10 cellular contexts compared by ENCODE assay signal in genomic region chr4:147547314-147548056, GRCh38.
DNase-seq lines count a peak whose midpoint lies in the region; ATAC-seq and TF ChIP-seq lines count a peak whose summit lies in the region.
"Had no signal": no experiment of that assay in that cellular context is flagged by ENCODE, and none has a peak within 500 bp of the region (broad histone marks: within the 10 kb centered on the region; RNA-seq: fewer than 3 reads in every experiment).

No MANE protein-coding gene starts in this region.

- TF ChIP-seq CTCF in GM12873 (IDR thresholded peaks at IDR 0.05; ENCODE audit: insufficient read depth, low read depth, low read length, missing control alignments) (peak; percentile 8), HFFc6 (IDR thresholded peaks at IDR 0.05) (no peak), ascending aorta (IDR thresholded peaks at IDR 0.05) (no peak), nephron (IDR thresholded peaks at IDR 0.05; ENCODE audit: unreplicated experiment in 3 of 3) (no peak), OCI-LY7 (conservative IDR thresholded peaks at IDR 0.05; ENCODE audit: low read length) (no peak), gastroesophageal sphincter (IDR thresholded peaks at IDR 0.05) (no peak)

- TF ChIP-seq EP300 in gastroesophageal sphincter (IDR thresholded peaks at IDR 0.05): no peak

- H3K4me1 Mint-ChIP-seq in HFFc6 (ENCODE audit: low read depth) (peaks cover 75% of the 10 kb centered on the region), nephron (peaks cover 11% of the 10 kb centered on the region)

- H3K27ac ChIP-seq in ascending aorta (peak overlapping the region; percentile 57 to 69), OCI-LY7 (ENCODE audit: low read depth, low read length, poor library complexity, severe bottlenecking) (no peak overlapping the region), gastroesophageal sphincter (no peak overlapping the region)

- DNase-seq in HFFc6 (peak; percentile 32), ascending aorta (ENCODE audit: low spot score in 2 of 2) (no peak), OCI-LY7 (ENCODE audit: low spot score) (no peak), HPDE6-E6E7 (ENCODE audit: extremely low spot score) (no peak)
- DNase-seq: activated naive CD4-positive, alpha-beta T cell treated with anti-CD3 and anti-CD28 coated beads, Interleukin-2, amount 10 ng/mL, durations not matched to agents 7 days and 5 days; NCI-H1092 had no signal

- H3K27ac Mint-ChIP-seq in HFFc6: peak overlapping the region; percentile 92
- peak overlapping the region in 2 of 3 experiments; percentile 23 to 53 for H3K27ac Mint-ChIP-seq in nephron
- H3K27ac Mint-ChIP-seq: activated naive CD4-positive, alpha-beta T cell treated with anti-CD3 and anti-CD28 coated beads, Interleukin-2, amount 10 ng/mL, durations not matched to agents 7 days and 5 days had no signal

- no peak overlapping the region for H3K4me2 ChIP-seq in OCI-LY7 (ENCODE audit: low read length)

- no peak overlapping the region for H2AFZ ChIP-seq in OCI-LY7 (ENCODE audit: low read length)

- H3K4me3 ChIP-seq in ascending aorta (no peak overlapping the region), OCI-LY7 (ENCODE audit: low read depth, low read length, poor library complexity, severe bottlenecking) (no peak overlapping the region), gastroesophageal sphincter (no peak overlapping the region)

- H3K27me3 Mint-ChIP-seq in HFFc6 (ENCODE audit: insufficient read depth) (no peaks in the 10 kb centered on the region; the same call in none of the 2 replicates), nephron (ENCODE audit: low read depth) (no peaks in the 10 kb centered on the region)

- intact Hi-C loops in ascending aorta (cut with DNase I) (no loop called here), OCI-LY7 (cut with micrococcal nuclease; ENCODE audit: unreplicated experiment) (no loop called here)

- TF ChIP-seq POLR2A in gastroesophageal sphincter (IDR thresholded peaks at IDR 0.05): no peak

- no peaks in the 10 kb centered on the region for H4K20me1 ChIP-seq in OCI-LY7 (ENCODE audit: insufficient read depth, low read length)

- H3K9me3 Mint-ChIP-seq in HFFc6 (no peaks in the 10 kb centered on the region), nephron (peaks cover 14% of the 10 kb centered on the region)
- H3K9me3 Mint-ChIP-seq: activated naive CD4-positive, alpha-beta T cell treated with anti-CD3 and anti-CD28 coated beads, Interleukin-2, amount 10 ng/mL, durations not matched to agents 7 days and 5 days had no signal

- POLR2A ChIA-PET in OCI-LY7 (lab: Charles Lee): interaction anchor here (0.6 kb wide), 1 partner anchor 49 kb away, joined by 3 read pairs; no protein-coding TSS in a partner anchor

- ATAC-seq in GM19467 (IDR thresholded peaks at IDR 0.05; ENCODE audit: unreplicated experiment) (no peak), gastroesophageal sphincter (no peak)

- H3K27me3 ChIP-seq in ascending aorta (no peaks in the 10 kb centered on the region), gastroesophageal sphincter (no peaks in the 10 kb centered on the region)

- peak overlapping the region; percentile 10 for H3K4me3 Mint-ChIP-seq in HFFc6
- H3K4me3 Mint-ChIP-seq in nephron: no peak overlapping the region
- H3K4me3 Mint-ChIP-seq: activated naive CD4-positive, alpha-beta T cell treated with anti-CD3 and anti-CD28 coated beads, Interleukin-2, amount 10 ng/mL, durations not matched to agents 7 days and 5 days had no signal

- BruUV-seq in OCI-LY7 (replicated peaks; lab: Mats Ljungman, UMichigan): no TSS peak

- H3K36me3 Mint-ChIP-seq in HFFc6 (ENCODE audit: low read depth) (peaks cover 9% of the 10 kb centered on the region; the same call in 1 of the 2 replicates), nephron (ENCODE audit: low read depth) (peaks cover 67% of the 10 kb centered on the region)
- H3K36me3 Mint-ChIP-seq: activated naive CD4-positive, alpha-beta T cell treated with anti-CD3 and anti-CD28 coated beads, Interleukin-2, amount 10 ng/mL, durations not matched to agents 7 days and 5 days had no signal

- no peaks in the 10 kb centered on the region for H3K79me2 ChIP-seq in OCI-LY7 (ENCODE audit: insufficient read depth, low read depth, low read length)

- H3K4me1 ChIP-seq in ascending aorta: peaks cover 0 to 20% of the 10 kb centered on the region in 2 donors
- H3K4me1 ChIP-seq in OCI-LY7 (ENCODE audit: insufficient read depth, low read length, poor library complexity, severe bottlenecking): no peaks in the 10 kb centered on the region
- H3K4me1 ChIP-seq in gastroesophageal sphincter: no peaks in the 10 kb centered on the region

- CTCF ChIA-PET in OCI-LY7 (lab: Charles Lee; ENCODE audit: unreplicated experiment): no interaction called here

- no peaks in the 10 kb centered on the region for H3K9me2 ChIP-seq in OCI-LY7 (ENCODE audit: insufficient read depth, low read length)

- WGBS in gastroesophageal sphincter (ENCODE audit: low coverage in 1 of 2), 2 donors: 82 to 100% methylated on average over 4 of the region's 4 CpGs

- no peaks in the 10 kb centered on the region for H3K9me3 ChIP-seq in ascending aorta
- H3K9me3 ChIP-seq in OCI-LY7 (ENCODE audit: low read length): no peaks in the 10 kb centered on the region
- no peaks in the 10 kb centered on the region for H3K9me3 ChIP-seq in gastroesophageal sphincter

- H3K36me3 ChIP-seq in ascending aorta (no peaks in the 10 kb centered on the region), OCI-LY7 (ENCODE audit: insufficient read depth, low read length) (no peaks in the 10 kb centered on the region), gastroesophageal sphincter (no peaks in the 10 kb centered on the region)

Comparison
In these comparisons a context has a peak if more than half of its experiments do, and no peak if none do; other contexts are left out.
1. H3K27ac ChIP-seq: peak in ascending aorta (2 of 2); none in OCI-LY7 (single experiment) and gastroesophageal sphincter (0 of 4).